In the genomic region with DNA sequence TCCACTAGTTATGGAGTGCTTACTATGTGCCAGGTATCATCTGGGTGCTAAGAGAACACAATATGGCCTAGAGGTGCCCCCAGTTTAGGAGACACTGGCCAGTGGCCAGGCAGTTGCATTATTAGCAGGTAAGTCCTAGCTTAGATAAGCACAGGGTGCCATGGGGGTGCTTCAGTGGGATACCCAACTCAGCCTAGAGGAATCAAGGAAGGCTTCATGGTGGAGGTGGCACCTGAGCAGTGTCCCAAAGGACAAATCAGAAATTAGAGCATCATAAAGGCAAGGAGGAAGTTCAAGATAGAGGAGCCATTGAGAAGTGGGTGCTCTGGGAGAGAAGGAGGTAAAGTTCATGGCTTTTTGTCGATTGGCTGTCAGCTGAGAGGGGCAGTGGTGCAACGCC, we compare ENCODE assay signal across 18 cellular contexts. TPM values are rescaled to one million over a fixed set of nuclear protein-coding genes. Genes with fewer than 3 reads are reported as not detected.
DNase-seq lines count a peak whose midpoint lies in the region; ATAC-seq and TF ChIP-seq lines count a peak whose summit lies in the region.
"Had no signal": no experiment of that assay in that cellular context is flagged by ENCODE, and none has a peak within 500 bp of the region (broad histone marks: within the 10 kb centered on the region; RNA-seq: fewer than 3 reads in every experiment).

No MANE protein-coding gene starts in this region.

- ATAC-seq in HG03039 (IDR thresholded peaks at IDR 0.05; ENCODE audit: unreplicated experiment) (no peak), HG03469 (IDR thresholded peaks at IDR 0.05; ENCODE audit: unreplicated experiment) (no peak)
- ATAC-seq: GM12878, HCT116 had no signal

- H3K9me3 ChIP-seq in esophagus muscularis mucosa (no peaks in the 10 kb centered on the region), vagina (no peaks in the 10 kb centered on the region)

- H3K27me3 ChIP-seq in esophagus muscularis mucosa (peaks cover 0 to 12% (median 0%) of the 10 kb centered on the region in 4 donors), vagina (no peaks in the 10 kb centered on the region)

- H3K36me3 ChIP-seq in esophagus muscularis mucosa (no peaks in the 10 kb centered on the region), vagina (no peaks in the 10 kb centered on the region)

- TF ChIP-seq EP300 in esophagus muscularis mucosa (IDR thresholded peaks at IDR 0.05), result no peak

- WGBS in esophagus muscularis mucosa, result 86% methylated on average over 2 of the region's 2 CpGs

- H3K27ac ChIP-seq in VCaP (peak overlapping the region; percentile 31; the same call in 1 of the 2 replicates), esophagus muscularis mucosa (replicated peaks in 1 of 4) (no peak overlapping the region), vagina (no peak overlapping the region)
- H3K27ac ChIP-seq: 22Rv1 had no signal

- H3K4me1 ChIP-seq in esophagus muscularis mucosa (no peaks in the 10 kb centered on the region), vagina (peaks cover 13% of the 10 kb centered on the region)

- DNase-seq in activated effector memory CD4-positive, alpha-beta T cell treated with anti-CD3 and anti-CD28 coated beads, Interleukin-2, amount 50 U/mL, for 16 hours, result peak; percentile 12
- no peak for DNase-seq in activated effector memory CD4-positive, alpha-beta T cell treated with Interleukin-2 at 50 U/mL for 16 hours
- DNase-seq in esophagus muscularis mucosa (ENCODE audit: extremely low spot score) (peak; percentile 70), vagina (ENCODE audit: extremely low spot score in 2 of 2) (peak; percentile 40 to 74)
- DNase-seq in stimulated activated CD4-positive, alpha-beta T cell treated with anti-CD3 and anti-CD28 coated beads, Interleukin-12 subunit alpha, Interleukin-12 subunit beta, amount 100 ng/mL, for 4 hours, result no peak
- DNase-seq: C1 segment of cervical spinal cord; Calu3; CD4-positive, alpha-beta memory T cell; COR-L47; DMS53; GOT3 had no signal

- H3K4me3 ChIP-seq in esophagus muscularis mucosa (no peak overlapping the region), vagina (no peak overlapping the region)
- H3K4me3 ChIP-seq: GM12878 had no signal

- intact Hi-C loops in esophagus muscularis mucosa (cut with DNase I), result loop anchor here (5.0 kb wide), 1 partner anchor 156 kb away; no protein-coding TSS in a partner anchor
- intact Hi-C loops in vagina (cut with DNase I), result loop anchor here (5.0 kb wide), 1 partner anchor 111 kb away; no protein-coding TSS in a partner anchor

- TF ChIP-seq POLR2A in esophagus muscularis mucosa (IDR thresholded peaks at IDR 0.05; ENCODE audit: low read depth) (no peak), vagina (IDR thresholded peaks at IDR 0.05) (no peak)

- no peak for TF ChIP-seq CTCF in VCaP (conservative IDR thresholded peaks at IDR 0.05)
- no peak for TF ChIP-seq CTCF in esophagus muscularis mucosa (IDR thresholded peaks at IDR 0.05)
- no peak for TF ChIP-seq CTCF in vagina (IDR thresholded peaks at IDR 0.05)

RNA-seq across cellular contexts. Expression of a gene that starts 31.9 kb away (rescaled TPM):
- total RNA-seq in esophagus muscularis mucosa, result 1 to 10 TPM in 2 of 4 donors, under 1 TPM in 2; 0.50 to 1.9 (median 1.3) TPM
- 409 TPM for total RNA-seq in vagina
- total RNA-seq: CD4-positive, alpha-beta memory T cell; G401; GM12878 had no signal

Comparison
In these comparisons a context has a peak if more than half of its experiments do, and no peak if none do; other contexts are left out.
1. DNase-seq: peak in activated effector memory CD4-positive, alpha-beta T cell treated with anti-CD3 and anti-CD28 coated beads, Interleukin-2, amount 50 U/mL, for 16 hours (single experiment), esophagus muscularis mucosa (single experiment) and vagina (2 of 2); none in activated effector memory CD4-positive, alpha-beta T cell treated with Interleukin-2 at 50 U/mL for 16 hours (single experiment) and stimulated activated CD4-positive, alpha-beta T cell treated with anti-CD3 and anti-CD28 coated beads, Interleukin-12 subunit alpha, Interleukin-12 subunit beta, amount 100 ng/mL, for 4 hours (single experiment).
2. RNA of a gene that starts 31.9 kb away (total RNA-seq): 409 TPM in vagina (single experiment); 0.50 to 1.9 TPM in esophagus muscularis mucosa; every median in the first group is over 100 times any median in the second.